ENCODE assay signal across 8 cellular contexts in genomic region chr2:33476100-33476792, GRCh38. TPM values are rescaled to one million over a fixed set of nuclear protein-coding genes. Genes with fewer than 3 reads are reported as not detected.
DNase-seq lines count a peak whose midpoint lies in the region; ATAC-seq and TF ChIP-seq lines count a peak whose summit lies in the region.

TSS of gene RASGRP3 (plus strand) at chr2:33476649. CDS start at chr2:33515137, 38,488 bp downstream.

- in situ Hi-C loops in IMR-90 (cut with MboI; ENCODE audit: low sequenced_read_pairs), result loop anchor here (5.0 kb wide), 1 partner anchor 106 kb away; no protein-coding TSS in a partner anchor

- H2BK5ac ChIP-seq in IMR-90 (ENCODE audit: low read depth, low read length, poor library complexity, severe bottlenecking), result peak within 1 kb of the TSS; percentile 77

- intact Hi-C loops in IMR-90 (cut with micrococcal nuclease), result loop anchor here (1.0 to 5.0 kb wide), 3 partner anchors 55 to 107 kb away; no protein-coding TSS in a partner anchor

- peak within 1 kb of the TSS; percentile 99 for H3K27ac Mint-ChIP-seq in activated naive CD4-positive, alpha-beta T cell treated with anti-CD3 and anti-CD28 coated beads, Interleukin-2, amount 10 ng/mL, durations not matched to agents 7 days and 5 days

- ATAC-seq in GM21529 (IDR thresholded peaks at IDR 0.05; ENCODE audit: unreplicated experiment) (peak; percentile 48), IMR-90 (ENCODE audit: low read depth) (peak; percentile 84)

- peak within 1 kb of the TSS; percentile 78 for H2BK15ac ChIP-seq in IMR-90 (ENCODE audit: low read depth, low read length)

- peak within 1 kb of the TSS; percentile 84 for H3K4me3 Mint-ChIP-seq in activated naive CD4-positive, alpha-beta T cell treated with anti-CD3 and anti-CD28 coated beads, Interleukin-2, amount 10 ng/mL, durations not matched to agents 7 days and 5 days

- no peak for TF ChIP-seq RAD21 in IMR-90 (IDR thresholded peaks at IDR 0.05; ENCODE audit: low read length)

- H3K4ac ChIP-seq in IMR-90 (ENCODE audit: low read depth, low read length), result peak within 1 kb of the TSS; percentile 76

- H3K4me1 Mint-ChIP-seq in activated naive CD4-positive, alpha-beta T cell treated with anti-CD3 and anti-CD28 coated beads, Interleukin-2, amount 10 ng/mL, durations not matched to agents 7 days and 5 days, result peaks cover 39% of the 10 kb centered on the region

- H3K27ac ChIP-seq in IMR-90 (ENCODE audit: insufficient read depth, low read length) (peak within 1 kb of the TSS; percentile 42), SJSA1 (peak within 1 kb of the TSS; percentile 32)

- TF ChIP-seq POLR2A in IMR-90 (IDR thresholded peaks at IDR 0.05; ENCODE audit: low read depth, low read length), result no peak

- peak within 1 kb of the TSS; percentile 5 for H2AK9ac ChIP-seq in IMR-90 (replicated peaks; ENCODE audit: low read depth, low read length, poor library complexity)

- no peaks in the 10 kb centered on the region for H4K20me1 ChIP-seq in IMR-90 (ENCODE audit: insufficient read depth, low read length)

- peak within 1 kb of the TSS; percentile 88 for H2BK20ac ChIP-seq in IMR-90 (ENCODE audit: low read depth, low read length)

- peak within 1 kb of the TSS; percentile 30 for H3K18ac ChIP-seq in IMR-90 (ENCODE audit: low read depth, low read length)

- H3K4me2 ChIP-seq in IMR-90 (ENCODE audit: low read depth, low read length), result peak within 1 kb of the TSS; percentile 79

- H3K9me3 Mint-ChIP-seq in activated naive CD4-positive, alpha-beta T cell treated with anti-CD3 and anti-CD28 coated beads, Interleukin-2, amount 10 ng/mL, durations not matched to agents 7 days and 5 days, result no peaks in the 10 kb centered on the region

- H4K91ac ChIP-seq in IMR-90 (ENCODE audit: insufficient read depth, low read depth, low read length), result peak within 1 kb of the TSS; percentile 69

- H3K14ac ChIP-seq in IMR-90 (replicated peaks; ENCODE audit: low read depth, low read length), result peak within 1 kb of the TSS; percentile 75

- dilution Hi-C loops in IMR-90 (cut with HindIII; ENCODE audit: low sequenced_read_pairs, unreplicated experiment), result no loop called here

- peak within 1 kb of the TSS; percentile 88 for H2BK120ac ChIP-seq in IMR-90 (ENCODE audit: low read depth, low read length)

- WGBS in IMR-90 (ENCODE audit: extremely low coverage in 2 of 2, insufficient read length in 1 of 2), 2 experiments, result no CpG with 5 or more reads among the region's 18 CpGs

- peak within 1 kb of the TSS; percentile 46; the same call in 1 of the 2 replicates for H2AK5ac ChIP-seq in IMR-90 (ENCODE audit: low read depth, low read length)

- BruUV-seq in IMR-90 (replicated peaks; lab: Mats Ljungman, UMichigan), result no TSS peak

- H3K36me3 ChIP-seq in IMR-90 (ENCODE audit: control insufficient read depth, insufficient read depth, low read length) (no peaks in the 10 kb centered on the region), SJSA1 (no peaks in the 10 kb centered on the region)

- H3K56ac ChIP-seq in IMR-90 (ENCODE audit: extremely low read depth, insufficient read depth, low read length), result peak within 1 kb of the TSS; percentile 84; the same call in 1 of the 2 replicates

- peak within 1 kb of the TSS; percentile 84 for H2AFZ ChIP-seq in IMR-90 (replicated peaks; ENCODE audit: low read length, poor library complexity)

- H4K5ac ChIP-seq in IMR-90 (ENCODE audit: low read depth, low read length), result peak within 1 kb of the TSS; percentile 21; the same call in 1 of the 2 replicates

- H3K27me3 ChIP-seq in IMR-90 (ENCODE audit: control insufficient read depth, insufficient read depth, low read length) (no peaks in the 10 kb centered on the region), SJSA1 (replicated peaks) (no peaks in the 10 kb centered on the region)

- CTCF ChIA-PET in IMR-90 (lab: Yijun Ruan, JAX), result interaction anchor here (0.6 to 1.2 kb wide), 9 partner anchors 13 to 116 kb away, joined by 3 to 5 read pairs (median 3); no protein-coding TSS in a partner anchor
- CTCF ChIA-PET in activated naive CD4-positive, alpha-beta T cell treated with anti-CD3 and anti-CD28 coated beads, Interleukin-2, amount 10 ng/mL, durations not matched to agents 7 days and 5 days (lab: Charles Lee), result interaction anchor here (0.6 to 1.9 kb wide), 19 partner anchors 9 to 154 kb away, joined by 3 to 38 read pairs (median 4); partner anchors contain the start of gene FAM98A

- H3K9ac ChIP-seq in IMR-90 (ENCODE audit: low read depth, low read length), result peak within 1 kb of the TSS; percentile 32

- H3K9me3 ChIP-seq in IMR-90 (ENCODE audit: control insufficient read depth, insufficient read depth, low read length), result no peaks in the 10 kb centered on the region
- H3K9me3 ChIP-seq in SJSA1 (replicated peaks), result no peaks in the 10 kb centered on the region

- peak within 1 kb of the TSS; percentile 52 for H3K4me3 ChIP-seq in IMR-90 (ENCODE audit: insufficient read depth, low read depth, low read length)
- peak within 1 kb of the TSS; percentile 46 for H3K4me3 ChIP-seq in SJSA1

- POLR2A ChIA-PET in IMR-90 (lab: Charles Lee; ENCODE audit: unreplicated experiment), result no interaction called here

- H3K23ac ChIP-seq in IMR-90 (ENCODE audit: low read depth, low read length), result peak within 1 kb of the TSS; percentile 60

- H3K79me1 ChIP-seq in IMR-90 (ENCODE audit: low read depth in 1 of 2, low read length in 2 of 2), result no peaks in the 10 kb centered on the region

- DNase-seq in DMS79 treated with DMSO at 0.1 percent for 48 hours (lab: John Stamatoyannopoulos, UW), result peak; percentile 70
- DNase-seq in IMR-90, result peak; percentile 97
- peak; percentile 56 to 66 for DNase-seq in SJSA1 (ENCODE audit: low read depth in 1 of 2, low spot score in 2 of 2)
- peak; percentile 76 for DNase-seq in activated naive CD4-positive, alpha-beta T cell treated with anti-CD3 and anti-CD28 coated beads, Interleukin-2, amount 10 ng/mL, durations not matched to agents 7 days and 5 days
- DNase-seq in globus pallidus (ENCODE audit: low spot score), result peak; percentile 92
- DNase-seq in nucleus accumbens (lab: John Stamatoyannopoulos, UW), result peak in 55 of 56 donors; percentile 17 to 86 (median 69)
- peak; percentile 88 for DNase-seq in superior temporal gyrus (ENCODE audit: extremely low spot score)

- H3K4me1 ChIP-seq in IMR-90 (ENCODE audit: control insufficient read depth, insufficient read depth, low read length) (peaks cover 2% of the 10 kb centered on the region), SJSA1 (replicated peaks) (peaks cover 5% of the 10 kb centered on the region; the same call in 1 of the 2 replicates)

- H4K8ac ChIP-seq in IMR-90 (ENCODE audit: low read depth in 2 of 2, low read length in 2 of 2), result peak within 1 kb of the TSS; percentile 28 to 81

- no peaks in the 10 kb centered on the region for H3K9me1 ChIP-seq in IMR-90 (ENCODE audit: insufficient read depth, low read length)

- H3K27me3 Mint-ChIP-seq in activated naive CD4-positive, alpha-beta T cell treated with anti-CD3 and anti-CD28 coated beads, Interleukin-2, amount 10 ng/mL, durations not matched to agents 7 days and 5 days, result no peaks in the 10 kb centered on the region

- 0 out of 2 replicates have a peak, but pooled peaks have one; percentile 1 for TF ChIP-seq CTCF in IMR-90 (conservative IDR thresholded peaks at IDR 0.05; ENCODE audit: low read depth, low read length)

- H3K36me3 Mint-ChIP-seq in activated naive CD4-positive, alpha-beta T cell treated with anti-CD3 and anti-CD28 coated beads, Interleukin-2, amount 10 ng/mL, durations not matched to agents 7 days and 5 days, result no peaks in the 10 kb centered on the region

TF ChIP-seq in IMR-90, 13 proteins besides CTCF, POLR2A, EP300 and RAD21:
- TF ChIP-seq CEBPB (IDR thresholded peaks at IDR 0.05; ENCODE audit: low read depth, low read length) (peak; percentile 35; the same call in 1 of the 2 replicates), USF2 (IDR thresholded peaks at IDR 0.05; ENCODE audit: low read depth, low read length) (peak; percentile 66; the same call in 1 of the 2 replicates), FOS (IDR thresholded peaks at IDR 0.05; ENCODE audit: low read depth, low read length) (no peak), RCOR1 (IDR thresholded peaks at IDR 0.05; ENCODE audit: insufficient replicate concordance, low read length) (no peak), MAFK (IDR thresholded peaks at IDR 0.05; ENCODE audit: low read depth, low read length) (peak; percentile 36; the same call in 1 of the 2 replicates), RFX5 (IDR thresholded peaks at IDR 0.05; ENCODE audit: low read depth, low read length) (no peak), NFE2L2 (IDR thresholded peaks at IDR 0.05; ENCODE audit: low read depth, low read length) (no peak), SMC3 (IDR thresholded peaks at IDR 0.05; ENCODE audit: low read depth, low read length) (peak; percentile 9; the same call in 1 of the 2 replicates), ELK1 (IDR thresholded peaks at IDR 0.05; ENCODE audit: borderline replicate concordance, low read depth, low read length) (no peak), MXI1 (IDR thresholded peaks at IDR 0.05; ENCODE audit: borderline replicate concordance, low read depth, low read length) (peak; percentile 97), MAZ (IDR thresholded peaks at IDR 0.05; ENCODE audit: borderline replicate concordance, low read depth, low read length) (no peak), BHLHE40 (IDR thresholded peaks at IDR 0.05; ENCODE audit: low read depth, low read length) (peak; percentile 83), CHD1 (IDR thresholded peaks at IDR 0.05; ENCODE audit: low read depth, low read length) (no peak)
TF ChIP-seq in IMR-90: peak in this region for 6.

RNA-seq across cellular contexts. Expression of gene RASGRP3, which starts in this region (rescaled TPM):
- total RNA-seq in IMR-90 (2012; rRNA removed), result 2.5 and 3.0 TPM in 2 replicates
- 0.87 and 1.7 TPM in 2 replicates for polyA plus RNA-seq in IMR-90 (2012; rRNA removed)
- polyA plus RNA-seq in IMR-90 (2012; cell fraction: cytosol; rRNA removed), result 0.42 and 0.52 TPM in 2 replicates
- polyA plus RNA-seq in IMR-90 (2012; cell fraction: nucleus; rRNA removed; ENCODE audit: low replicate concordance), result 0.48 and 2.8 TPM in 2 replicates
- 7.5 and 11.6 TPM in 2 replicates for total RNA-seq in SJSA1 (2014; rRNA removed; shearing (Covaris generic))

Comparison
In these comparisons a context has a peak if more than half of its experiments do, and no peak if none do; other contexts are left out.
1. Peak in every context shown above with its lines: DNase-seq, ATAC-seq, H3K4me3 ChIP-seq and H3K27ac ChIP-seq.